In genomic region chr17:4230142-4230541, GRCh38 we compare ENCODE assay signal across 9 cellular contexts. TPM values are rescaled to one million over a fixed set of nuclear protein-coding genes. Genes with fewer than 3 reads are reported as not detected.
DNase-seq lines count a peak whose midpoint lies in the region; ATAC-seq, FAIRE-seq and TF ChIP-seq lines count a peak whose summit lies in the region.
"Had no signal": no experiment of that assay in that cellular context is flagged by ENCODE, and none has a peak within 500 bp of the region (broad histone marks: within the 10 kb centered on the region; RNA-seq: fewer than 3 reads in every experiment).

No MANE protein-coding gene starts in this region.

- no peak overlapping the region for H3K4me3 Mint-ChIP-seq in stimulated activated naive B cell treated with anti-CD40 and anti-IgM and Interleukin-4, amounts not matched to agents 10 μg/mL and 1 μg/mL and 100 μg/mL, for 72 hours

- no peak for FAIRE-seq in bronchial epithelial cell (lab: Jason Lieb, UNC)
- no peak for FAIRE-seq in GM12892 (lab: Jason Lieb, UNC)

- no peaks in the 10 kb centered on the region for H3K4me1 Mint-ChIP-seq in stimulated activated naive B cell treated with anti-CD40 and anti-IgM and Interleukin-4, amounts not matched to agents 10 μg/mL and 1 μg/mL and 100 μg/mL, for 72 hours

- peak overlapping the region; percentile 56 for H3K27ac ChIP-seq in layer of hippocampus (ENCODE audit: low read depth, low read length)
- H3K27ac ChIP-seq in thoracic aorta = peak overlapping the region; percentile 79 to 85

- H3K27ac Mint-ChIP-seq in stimulated activated naive B cell treated with anti-CD40 and anti-IgM and Interleukin-4, amounts not matched to agents 10 μg/mL and 1 μg/mL and 100 μg/mL, for 72 hours = no peak overlapping the region

- H3K27me3 Mint-ChIP-seq in stimulated activated naive B cell treated with anti-CD40 and anti-IgM and Interleukin-4, amounts not matched to agents 10 μg/mL and 1 μg/mL and 100 μg/mL, for 72 hours = no peaks in the 10 kb centered on the region
- H3K27me3 Mint-ChIP-seq: progenitor cell of endocrine pancreas had no signal

- DNase-seq in HT-29 (ENCODE audit: low spot score) (peak; percentile 15), bronchial epithelial cell (ENCODE audit: low read depth) (peak; percentile 77), thoracic aorta (ENCODE audit: low spot score) (peak; percentile 18), GM12892 (ENCODE audit: insufficient read length) (no peak), NCI-H128 (lab: John Stamatoyannopoulos, UW; ENCODE audit: unreplicated experiment) (no peak)
- DNase-seq in stimulated activated naive B cell treated with anti-CD40 and anti-IgM and Interleukin-4, amounts not matched to agents 10 μg/mL and 1 μg/mL and 100 μg/mL, for 72 hours = no peak

- H3K9me3 Mint-ChIP-seq in stimulated activated naive B cell treated with anti-CD40 and anti-IgM and Interleukin-4, amounts not matched to agents 10 μg/mL and 1 μg/mL and 100 μg/mL, for 72 hours = no peaks in the 10 kb centered on the region

- ATAC-seq in thoracic aorta (ENCODE audit: insufficient number of reproducible peaks, low FRiP score, low read depth) (peak; percentile 89), HG03196 (IDR thresholded peaks at IDR 0.05; ENCODE audit: unreplicated experiment) (no peak)
- no peak for ATAC-seq in stimulated activated naive B cell treated with anti-CD40 and anti-IgM and Interleukin-4, amounts not matched to agents 10 μg/mL and 1 μg/mL and 100 μg/mL, for 72 hours (replicated peaks)

- H3K4me3 ChIP-seq in bronchial epithelial cell (ENCODE audit: low read depth, low read length) (no peak overlapping the region), thoracic aorta (peak overlapping the region; percentile 46)

- peaks cover 38 to 60% of the 10 kb centered on the region in 2 donors for H3K4me1 ChIP-seq in thoracic aorta (ENCODE audit: control insufficient read depth in 1 of 2, low read depth in 2 of 2)

- TF ChIP-seq CTCF in bronchial epithelial cell (IDR thresholded peaks at IDR 0.05; ENCODE audit: insufficient read depth, low read length, severe bottlenecking) = no peak
- no peak for TF ChIP-seq CTCF in thoracic aorta (IDR thresholded peaks at IDR 0.05)

- peaks cover 18 to 28% of the 10 kb centered on the region in 2 donors for H3K36me3 Mint-ChIP-seq in stimulated activated naive B cell treated with anti-CD40 and anti-IgM and Interleukin-4, amounts not matched to agents 10 μg/mL and 1 μg/mL and 100 μg/mL, for 72 hours

- H3K27me3 ChIP-seq in bronchial epithelial cell (ENCODE audit: control insufficient read depth, insufficient read depth, low read length) (no peaks in the 10 kb centered on the region), layer of hippocampus (ENCODE audit: control insufficient read depth, insufficient read depth, low read length) (no peaks in the 10 kb centered on the region), thoracic aorta (replicated peaks; ENCODE audit: insufficient read depth) (no peaks in the 10 kb centered on the region)

- no peaks in the 10 kb centered on the region for H3K9me3 ChIP-seq in thoracic aorta

- peaks cover 3% of the 10 kb centered on the region for H3K36me3 ChIP-seq in bronchial epithelial cell (ENCODE audit: control insufficient read depth, insufficient read depth, low read length)
- no peaks in the 10 kb centered on the region for H3K36me3 ChIP-seq in thoracic aorta

- no peak for TF ChIP-seq POLR2A in GM12892 (IDR thresholded peaks at IDR 0.05; ENCODE audit: low read depth, low read length)

RNA-seq across cellular contexts. Expression of gene ANKFY1, which starts 33.6 kb away (rescaled TPM):
- total RNA-seq in HT-29 (2014; rRNA removed; shearing (Covaris generic)) = 13.6 and 15.4 TPM in 2 replicates
- total RNA-seq in bronchial epithelial cell (22.6 and 28.7 TPM in 2 replicates), thoracic aorta (10 to 100 TPM; 36.8 to 40.4 TPM)
- polyA plus RNA-seq in GM12892 (2012; ENCODE audit: missing spikeins) = 17.2 TPM

Comparison
In these comparisons a context has a peak if more than half of its experiments do, and no peak if none do; other contexts are left out.
1. DNase-seq: peak in HT-29 (single experiment), bronchial epithelial cell (single experiment) and thoracic aorta (single experiment); none in GM12892 (single experiment), NCI-H128 (single experiment) and stimulated activated naive B cell treated with anti-CD40 and anti-IgM and Interleukin-4, amounts not matched to agents 10 μg/mL and 1 μg/mL and 100 μg/mL, for 72 hours (single experiment).